In genomic region chr2:191719938-191720337, GRCh38 we compare ENCODE assay signal across 18 cellular contexts. TPM values are rescaled to one million over a fixed set of nuclear protein-coding genes. Genes with fewer than 3 reads are reported as not detected.
DNase-seq lines count a peak whose midpoint lies in the region; ATAC-seq, FAIRE-seq and TF ChIP-seq lines count a peak whose summit lies in the region.
"Had no signal": no experiment of that assay in that cellular context is flagged by ENCODE, and none has a peak within 500 bp of the region (broad histone marks: within the 10 kb centered on the region; RNA-seq: fewer than 3 reads in every experiment).

No MANE protein-coding gene starts in this region.

- H4K20me1 ChIP-seq in K562 (replicated peaks; ENCODE audit: control insufficient read depth, insufficient read depth, low read length) (no peaks in the 10 kb centered on the region), neural progenitor cell (ENCODE audit: low read depth) (no peaks in the 10 kb centered on the region)

- no peak for TF ChIP-seq RAD21 in K562 (CRISPR knock-in tag; conservative IDR thresholded peaks at IDR 0.05 in 1 of 2, IDR thresholded peaks at IDR 0.05 in 1 of 2)

- in situ Hi-C loops in K562 (cut with MboI): no loop called here
- in situ Hi-C loops in GM13977 (cut with MboI; ENCODE audit: low pct_unique_long_range_greater_than_20kb, low sequenced_read_pairs, unreplicated experiment): no loop called here

- DNase-seq in NCI-H2171 treated with DMSO at 0.1 percent for 48 hours (lab: John Stamatoyannopoulos, UW): peak; percentile 8
- no peak for DNase-seq in NCI-H2171 (lab: John Stamatoyannopoulos, UW)
- DNase-seq in GM12891 (ENCODE audit: insufficient read length, low spot score): no peak
- no peak for DNase-seq in K562 (ENCODE audit: extremely low read depth in 1 of 4, low spot score in 3 of 4)
- DNase-seq in neural progenitor cell (ENCODE audit: low spot score): no peak
- no peak for DNase-seq in GM13977 (ENCODE audit: low spot score)
- DNase-seq: 8988T; C1 segment of cervical spinal cord; Calu3; CD4-positive, alpha-beta memory T cell; COR-L47; DMS79 treated with DMSO at 0.1 percent for 48 hours; GF-D8; HCEC 1CT had no signal

- no peaks in the 10 kb centered on the region for H3K9me3 Mint-ChIP-seq in neural progenitor cell
- H3K9me3 Mint-ChIP-seq: CD4-positive, alpha-beta memory T cell; GM23338 had no signal

- peaks cover 7% of the 10 kb centered on the region for H3K4me1 Mint-ChIP-seq in neural progenitor cell

- intact Hi-C loops in K562 (cut with micrococcal nuclease): no loop called here

- no TSS peak for BruUV-seq in K562 (replicated peaks; lab: Mats Ljungman, UMichigan)

- H3K4me3 ChIP-seq in K562: no peak overlapping the region
- no peak overlapping the region for H3K4me3 ChIP-seq in neural progenitor cell
- H3K4me3 ChIP-seq: GM23338 had no signal

- H3K4me2 ChIP-seq in K562 (ENCODE audit: insufficient read depth, low read length) (no peak overlapping the region), neural progenitor cell (no peak overlapping the region)
- H3K4me2 ChIP-seq: GM23338 had no signal

- TF ChIP-seq POLR2A in GM12891 (IDR thresholded peaks at IDR 0.05; ENCODE audit: low read depth, low read length) (no peak), K562 (conservative IDR thresholded peaks at IDR 0.05) (no peak)

- H3K4me3 Mint-ChIP-seq in neural progenitor cell: no peak overlapping the region
- H3K4me3 Mint-ChIP-seq: CD4-positive, alpha-beta memory T cell; GM23338 had no signal

- no peaks in the 10 kb centered on the region for H3K36me3 ChIP-seq in K562 (ENCODE audit: control insufficient read depth, insufficient read depth, low read length)
- no peaks in the 10 kb centered on the region for H3K36me3 ChIP-seq in neural progenitor cell

- no peaks in the 10 kb centered on the region for H3F3A ChIP-seq in neural progenitor cell (ENCODE audit: low read depth)

- H3K27ac ChIP-seq in K562 (ENCODE audit: extremely low read depth, low read depth, low read length): no peak overlapping the region
- H3K27ac ChIP-seq in neural progenitor cell: no peak overlapping the region

- no peak for TF ChIP-seq CTCF in K562 (IDR thresholded peaks at IDR 0.05 in 2 of 3, conservative IDR thresholded peaks at IDR 0.05 in 1 of 3; ENCODE audit: insufficient read depth in 2 of 3, low read depth in 1 of 3, low read length in 3 of 3)
- TF ChIP-seq CTCF in neural progenitor cell (IDR thresholded peaks at IDR 0.05): no peak
- no peak for TF ChIP-seq CTCF in GM13977 (IDR thresholded peaks at IDR 0.05; ENCODE audit: extremely low read depth, insufficient read depth, missing control alignments)

- H3K9me1 ChIP-seq in K562 (ENCODE audit: control insufficient read depth, insufficient read depth, low read length): no peaks in the 10 kb centered on the region

- H3K9me3 ChIP-seq in K562 (replicated peaks; ENCODE audit: control insufficient read depth, insufficient read depth, low read depth, low read length) (no peaks in the 10 kb centered on the region), neural progenitor cell (ENCODE audit: low read depth) (no peaks in the 10 kb centered on the region)

- no peaks in the 10 kb centered on the region for H3K27me3 ChIP-seq in K562 (ENCODE audit: control insufficient read depth in 2 of 2, insufficient read depth in 2 of 2, low read length in 2 of 2)
- H3K27me3 ChIP-seq in neural progenitor cell: no peaks in the 10 kb centered on the region

- no peaks in the 10 kb centered on the region; a peak in 1 of 5 replicates for H3K4me1 ChIP-seq in K562 (replicated peaks in 1 of 2; ENCODE audit: control insufficient read depth in 2 of 2, insufficient read depth in 2 of 2, low read length in 2 of 2)
- H3K4me1 ChIP-seq in neural progenitor cell: peaks cover 3% of the 10 kb centered on the region

- CTCF ChIA-PET in K562 (lab: Yijun Ruan, JAX; ENCODE audit: low intra/inter-chr PET ratio): no interaction called here

- H3K27ac Mint-ChIP-seq in neural progenitor cell: no peak overlapping the region
- H3K27ac Mint-ChIP-seq: CD4-positive, alpha-beta memory T cell had no signal

- FAIRE-seq in GM12891 (lab: Jason Lieb, UNC) (peak; percentile 52), K562 (lab: Jason Lieb, UNC) (no peak)
- FAIRE-seq: GM12892, H54 had no signal

- H3K9ac ChIP-seq in K562 (ENCODE audit: insufficient read depth in 1 of 2, low read depth in 2 of 2, low read length in 2 of 2) (no peak overlapping the region), neural progenitor cell (no peak overlapping the region)

- H3K36me3 Mint-ChIP-seq in neural progenitor cell: no peaks in the 10 kb centered on the region

- H2AFZ ChIP-seq in K562 (ENCODE audit: low read depth, low read length) (peak overlapping the region; percentile 60), neural progenitor cell (replicated peaks) (peak overlapping the region; percentile 71)

- ATAC-seq in K562 (no peak), HG02571 (IDR thresholded peaks at IDR 0.05; ENCODE audit: unreplicated experiment) (no peak)
- ATAC-seq: GM23338 had no signal

- H3K79me2 ChIP-seq in K562 (ENCODE audit: control insufficient read depth, insufficient read depth, low read length) (no peaks in the 10 kb centered on the region), neural progenitor cell (ENCODE audit: low read depth) (no peaks in the 10 kb centered on the region)

- POLR2A ChIA-PET in K562 (lab: Yijun Ruan, JAX): interaction anchor here (0.7 kb wide), 1 partner anchor 8 kb away, joined by 4 read pairs; no protein-coding TSS in a partner anchor

- 64% methylated on average over 13 of the region's 13 CpGs for WGBS in K562 (ENCODE audit: insufficient coverage, low coverage, missing lambda C conversion rate)

- TF ChIP-seq EP300 in K562 (IDR thresholded peaks at IDR 0.05; ENCODE audit: low read length): no peak

- peaks cover 3% of the 10 kb centered on the region for H3K27me3 Mint-ChIP-seq in neural progenitor cell (ENCODE audit: insufficient read depth, low read depth)
- H3K27me3 Mint-ChIP-seq: CD4-positive, alpha-beta memory T cell had no signal

TF ChIP-seq in GM12891, 5 proteins besides CTCF, POLR2A, EP300 and RAD21:
- TF ChIP-seq SPI1 (IDR thresholded peaks at IDR 0.05; ENCODE audit: low read depth, low read length) (no peak), TAF1 (IDR thresholded peaks at IDR 0.05; ENCODE audit: low read depth, low read length) (no peak), POLR2AphosphoS5 (IDR thresholded peaks at IDR 0.05; ENCODE audit: low read depth, low read length) (no peak), POU2F2 (IDR thresholded peaks at IDR 0.05; ENCODE audit: low read depth, low read length) (no peak), PAX5 (IDR thresholded peaks at IDR 0.05; ENCODE audit: insufficient read depth, low read length, severe bottlenecking) (no peak)

TF ChIP-seq in K562, 482 proteins besides CTCF, POLR2A, EP300 and RAD21 (continues in another document):
- TF ChIP-seq MAFG (tag; conservative IDR thresholded peaks at IDR 0.05): peak; percentile 72
- TF ChIP-seq ZNF445 (CRISPR knock-in tag; IDR thresholded peaks at IDR 0.05; ENCODE audit: low read depth): no peak
- no peak for TF ChIP-seq CREM (IDR thresholded peaks at IDR 0.05; ENCODE audit: low read depth)
- TF ChIP-seq XRCC3 (IDR thresholded peaks at IDR 0.05): no peak
- TF ChIP-seq C11orf30 (IDR thresholded peaks at IDR 0.05; ENCODE audit: low read depth): peak; percentile 77
- no peak for TF ChIP-seq ZNF212 (CRISPR knock-in tag; IDR thresholded peaks at IDR 0.05)
- TF ChIP-seq, protein P1, sequence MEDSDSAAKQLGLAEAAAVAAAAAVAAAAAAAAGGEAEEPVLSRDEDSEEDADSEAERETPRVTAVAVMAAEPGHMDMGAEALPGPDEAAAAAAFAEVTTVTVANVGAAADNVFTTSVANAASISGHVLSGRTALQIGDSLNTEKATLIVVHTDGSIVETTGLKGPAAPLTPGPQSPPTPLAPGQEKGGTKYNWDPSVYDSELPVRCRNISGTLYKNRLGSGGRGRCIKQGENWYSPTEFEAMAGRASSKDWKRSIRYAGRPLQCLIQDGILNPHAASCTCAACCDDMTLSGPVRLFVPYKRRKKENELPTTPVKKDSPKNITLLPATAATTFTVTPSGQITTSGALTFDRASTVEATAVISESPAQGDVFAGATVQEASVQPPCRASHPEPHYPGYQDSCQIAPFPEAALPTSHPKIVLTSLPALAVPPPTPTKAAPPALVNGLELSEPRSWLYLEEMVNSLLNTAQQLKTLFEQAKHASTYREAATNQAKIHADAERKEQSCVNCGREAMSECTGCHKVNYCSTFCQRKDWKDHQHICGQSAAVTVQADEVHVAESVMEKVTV (CRISPR knock-in tag; IDR thresholded peaks at IDR 0.05): no peak
- TF ChIP-seq TBP (optimal IDR thresholded peaks at IDR 0.05; ENCODE audit: low read depth, low read length): no peak
- peak; percentile 90 for TF ChIP-seq MAFF (IDR thresholded peaks at IDR 0.05; ENCODE audit: low read length)

RNA-seq across cellular contexts. Expression of gene NABP1, which starts 42.0 kb away (rescaled TPM):
- polyA plus RNA-seq in GM12891 (2012; ENCODE audit: low read depth, missing spikeins): 7.8 TPM
- 68.8 and 169 TPM in 2 replicates for total RNA-seq in K562 (2011; cell fraction: chromatin; rRNA removed; ENCODE audit: low replicate concordance)
- 39.4 and 41.1 TPM in 2 replicates for total RNA-seq in K562 (2011; cell fraction: nucleolus; rRNA removed)
- 97.2 and 188 TPM in 2 replicates for total RNA-seq in K562 (2011; cell fraction: nucleoplasm; rRNA removed)
- total RNA-seq in K562 (2014; rRNA removed) (18.6 and 20.2 TPM in 2 replicates), K562 (2014; rRNA removed; fragmentation: Illumina TruSeq; extraction: Trizol) (31.6 and 35.8 TPM in 2 replicates), K562 (2015; rRNA removed; fragmentation: Illumina TruSeq; extraction: Trizol) (37.2 and 44.0 TPM in 2 replicates), K562 (2021) (24.5 and 28.1 TPM in 2 replicates), neural progenitor cell (ENCODE audit: low replicate concordance) (1.2 and 2.8 TPM in 2 replicates)
- polyA plus RNA-seq in K562 (2011; rRNA removed) (20.5 and 22.2 TPM in 2 replicates), K562 (2014; fragmentation: Illumina TruSeq; extraction: Trizol) (15.6 and 17.1 TPM in 2 replicates), K562 (2014; fragmentation: Nextera tagmentation; extraction: Ambion mirVana) (10 to 100 TPM; 12.8 to 14.9 TPM), K562 (2014; rRNA removed) (13.9 and 15.4 TPM in 2 replicates)
- polyA plus RNA-seq in K562 (2011; cell fraction: cytosol; rRNA removed): 1.8 and 5.1 TPM in 2 replicates
- polyA plus RNA-seq in K562 (2011; cell fraction: nucleus; rRNA removed): 56.5 and 66.5 TPM in 2 replicates
- polyA plus RNA-seq in K562 (2012): 10.8 and 12.9 TPM in 2 replicates
- 46.2 and 78.7 TPM in 2 replicates for polyA minus RNA-seq in K562 (2011; rRNA and poly(A)+ RNA removed)
- 11.1 and 11.5 TPM in 2 replicates for polyA minus RNA-seq in K562 (2011; cell fraction: cytosol; rRNA and poly(A)+ RNA removed)
- 101 and 194 TPM in 2 replicates for polyA minus RNA-seq in K562 (2011; cell fraction: nucleus; rRNA and poly(A)+ RNA removed)
